In the genomic region with DNA sequence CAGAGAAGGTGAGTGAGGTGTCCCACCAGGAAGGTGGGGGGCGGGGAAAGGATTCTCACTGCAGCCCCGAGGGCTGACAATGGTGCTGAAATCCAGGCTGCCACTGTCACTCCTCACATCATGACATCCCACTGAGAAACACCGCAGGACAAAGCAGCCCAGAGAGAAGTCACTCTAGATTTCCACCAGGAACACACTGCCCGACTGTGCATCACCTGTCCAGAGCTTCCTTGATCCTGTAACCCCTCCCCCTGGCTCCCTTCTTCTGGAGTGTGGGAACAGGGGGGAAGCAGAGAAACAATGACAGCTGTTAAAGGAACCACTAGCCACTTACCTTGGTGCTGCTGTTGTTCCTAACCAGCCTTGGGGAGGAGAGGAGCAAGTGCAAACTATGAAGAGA, we compare ENCODE assay signal across 18 cellular contexts.
DNase-seq lines count a peak whose midpoint lies in the region; ATAC-seq and TF ChIP-seq lines count a peak whose summit lies in the region.
"Had no signal": no experiment of that assay in that cellular context is flagged by ENCODE, and none has a peak within 500 bp of the region (broad histone marks: within the 10 kb centered on the region; RNA-seq: fewer than 3 reads in every experiment).

No MANE protein-coding gene starts in this region.

- TF ChIP-seq CTCF in endodermal cell (conservative IDR thresholded peaks at IDR 0.05) = no peak
- TF ChIP-seq CTCF in osteocyte (IDR thresholded peaks at IDR 0.05) = no peak
- no peak for TF ChIP-seq CTCF in gastrocnemius medialis (IDR thresholded peaks at IDR 0.05 in 4 of 5, conservative IDR thresholded peaks at IDR 0.05 in 1 of 5)

- H3K4me1 ChIP-seq in endodermal cell (ENCODE audit: control insufficient read depth, insufficient read depth, low read length) (peaks cover 10% of the 10 kb centered on the region), gastrocnemius medialis (no peaks in the 10 kb centered on the region)
- H3K4me1 ChIP-seq: A549, SJCRH30 had no signal

- DNase-seq in activated CD8-positive, alpha-beta memory T cell treated with anti-CD3 and anti-CD28 coated beads, Interleukin-2, amount 50 U/mL, for 48 hours = peak; percentile 1
- DNase-seq in activated CD8-positive, alpha-beta memory T cell treated with anti-CD3 and anti-CD28 coated beads for 24 hours = no peak
- DNase-seq in NCI-H2107 (lab: John Stamatoyannopoulos, UW) = peak; percentile 11
- peak; percentile 57 for DNase-seq in endodermal cell
- DNase-seq in osteocyte (ENCODE audit: extremely low spot score, unreplicated experiment) = peak; percentile 36
- no peak for DNase-seq in gastrocnemius medialis
- DNase-seq: Calu3; CD4-positive, alpha-beta memory T cell; GM23248; HCEC 1CT; KBM-7; NCI-H2029; SJCRH30 had no signal

- H3K9me3 Mint-ChIP-seq in endodermal cell (peaks cover 19% of the 10 kb centered on the region), osteocyte (ENCODE audit: unreplicated experiment) (no peaks in the 10 kb centered on the region)

- H3K4me1 Mint-ChIP-seq in endodermal cell = peaks cover 52% of the 10 kb centered on the region
- no peaks in the 10 kb centered on the region for H3K4me1 Mint-ChIP-seq in osteocyte (ENCODE audit: unreplicated experiment)
- H3K4me1 Mint-ChIP-seq: CD4-positive, alpha-beta memory T cell had no signal

- intact Hi-C loops in gastrocnemius medialis (cut with DNase I; ENCODE audit: low total_unique reads) = no loop called here

- no peaks in the 10 kb centered on the region for H3K36me3 Mint-ChIP-seq in endodermal cell (ENCODE audit: low read depth)
- H3K36me3 Mint-ChIP-seq in osteocyte (ENCODE audit: unreplicated experiment) = no peaks in the 10 kb centered on the region
- H3K36me3 Mint-ChIP-seq: CD4-positive, alpha-beta memory T cell had no signal

- peaks cover 14% of the 10 kb centered on the region for H3K9me3 ChIP-seq in endodermal cell (ENCODE audit: control insufficient read depth, low read length)
- H3K9me3 ChIP-seq in gastrocnemius medialis = no peaks in the 10 kb centered on the region
- H3K9me3 ChIP-seq: A549, SJCRH30 had no signal

- TF ChIP-seq POLR2A in gastrocnemius medialis (IDR thresholded peaks at IDR 0.05) = no peak

- H3K4me3 ChIP-seq in endodermal cell (ENCODE audit: low read length) = no peak overlapping the region
- H3K4me3 ChIP-seq in gastrocnemius medialis = no peak overlapping the region
- H3K4me3 ChIP-seq: A549, GM12878, GM23248, SJCRH30 had no signal

- peak overlapping the region; percentile 4 for H3K27ac Mint-ChIP-seq in endodermal cell
- no peak overlapping the region for H3K27ac Mint-ChIP-seq in osteocyte (ENCODE audit: unreplicated experiment)
- H3K27ac Mint-ChIP-seq: CD4-positive, alpha-beta memory T cell had no signal

- H3K27me3 Mint-ChIP-seq in endodermal cell (ENCODE audit: insufficient read depth) (peaks cover 2% of the 10 kb centered on the region), osteocyte (ENCODE audit: unreplicated experiment) (no peaks in the 10 kb centered on the region)

- ATAC-seq in GM21423 (IDR thresholded peaks at IDR 0.05; ENCODE audit: unreplicated experiment) (no peak), HG02610 (IDR thresholded peaks at IDR 0.05; ENCODE audit: unreplicated experiment) (no peak), gastrocnemius medialis (no peak)
- ATAC-seq: A549, GM12878, HepG2 had no signal

- H3K27ac ChIP-seq in endodermal cell (ENCODE audit: low read depth, low read length) (no peak overlapping the region), gastrocnemius medialis (no peak overlapping the region)
- H3K27ac ChIP-seq: A549, GM23248, SJCRH30 had no signal

- H3K27me3 ChIP-seq in endodermal cell (ENCODE audit: control insufficient read depth, insufficient read depth, low read length, poor library complexity, severe bottlenecking) = no peaks in the 10 kb centered on the region
- H3K27me3 ChIP-seq in gastrocnemius medialis = no peaks in the 10 kb centered on the region
- H3K27me3 ChIP-seq: SJCRH30 had no signal

- H3K36me3 ChIP-seq in endodermal cell (ENCODE audit: control insufficient read depth, insufficient read depth, low read length) (no peaks in the 10 kb centered on the region), gastrocnemius medialis (no peaks in the 10 kb centered on the region)
- H3K36me3 ChIP-seq: SJCRH30 had no signal

- no peak overlapping the region for H3K9ac ChIP-seq in endodermal cell (ENCODE audit: extremely low read depth, low read length, poor library complexity, severe bottlenecking)
- H3K9ac ChIP-seq: GM23248 had no signal

- 64 to 73% methylated on average over 2 to 4 of the region's 4 CpGs for WGBS in endodermal cell (ENCODE audit: insufficient coverage in 1 of 2, insufficient read length in 1 of 2), 2 experiments

- H3K4me3 Mint-ChIP-seq in endodermal cell (peak overlapping the region; percentile 25), osteocyte (ENCODE audit: unreplicated experiment) (no peak overlapping the region)
- H3K4me3 Mint-ChIP-seq: CD4-positive, alpha-beta memory T cell had no signal

- in situ Hi-C loops in gastrocnemius medialis (cut with MboI; ENCODE audit: low sequenced_read_pairs in 4 of 4) = no loop called here

Comparison
In these comparisons a context has a peak if more than half of its experiments do, and no peak if none do; other contexts are left out.
1. DNase-seq: peak in activated CD8-positive, alpha-beta memory T cell treated with anti-CD3 and anti-CD28 coated beads, Interleukin-2, amount 50 U/mL, for 48 hours (single experiment), NCI-H2107 (single experiment), endodermal cell (single experiment) and osteocyte (single experiment); none in activated CD8-positive, alpha-beta memory T cell treated with anti-CD3 and anti-CD28 coated beads for 24 hours (single experiment) and gastrocnemius medialis (0 of 2).